Comparison of ENCODE assay signal across 17 cellular contexts in the genomic region with DNA sequence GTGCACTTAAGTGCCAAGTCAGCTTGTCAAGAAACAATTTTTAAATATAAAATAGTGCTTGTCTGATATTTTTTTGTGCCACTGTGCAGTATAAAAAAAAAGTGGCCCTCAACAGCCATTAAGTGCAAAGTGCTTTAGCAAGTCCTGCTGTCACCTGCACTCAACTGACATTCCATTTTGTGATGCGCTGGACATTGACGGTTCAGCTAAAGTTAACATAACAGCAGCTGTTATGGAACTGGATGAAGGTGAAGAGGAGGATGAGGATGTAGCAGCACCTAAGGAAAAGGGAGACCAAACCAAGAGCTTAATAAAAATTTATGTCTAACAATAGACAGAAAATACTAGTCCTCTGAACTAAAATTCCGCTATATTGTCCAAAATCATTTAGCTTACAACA. TPM values are rescaled to one million over a fixed set of nuclear protein-coding genes. Genes with fewer than 3 reads are reported as not detected.
DNase-seq lines count a peak whose midpoint lies in the region; TF ChIP-seq lines count a peak whose summit lies in the region.
"Had no signal": no experiment of that assay in that cellular context is flagged by ENCODE, and none has a peak within 500 bp of the region (broad histone marks: within the 10 kb centered on the region; RNA-seq: fewer than 3 reads in every experiment).

No MANE protein-coding gene starts in this region.

- H3K27me3 ChIP-seq in CD4-positive, alpha-beta memory T cell (ENCODE audit: insufficient read depth, low read length), result no peaks in the 10 kb centered on the region
- H3K27me3 ChIP-seq in neural progenitor cell (no peaks in the 10 kb centered on the region), brain microvascular endothelial cell (replicated peaks) (no peaks in the 10 kb centered on the region)
- H3K27me3 ChIP-seq: BE2C had no signal

- H3K79me2 ChIP-seq in neural progenitor cell (ENCODE audit: low read depth), result no peaks in the 10 kb centered on the region

- H3K36me3 ChIP-seq in CD4-positive, alpha-beta memory T cell (ENCODE audit: insufficient read depth, low read length), result peaks cover 20% of the 10 kb centered on the region
- H3K36me3 ChIP-seq in HEK293 (ENCODE audit: control insufficient read depth in 2 of 2, insufficient read depth in 1 of 2, low read length in 2 of 2), result peaks cover 43 to 49% of the 10 kb centered on the region in 2 experiments
- peaks cover 28% of the 10 kb centered on the region for H3K36me3 ChIP-seq in neural progenitor cell
- peaks cover 23% of the 10 kb centered on the region for H3K36me3 ChIP-seq in brain microvascular endothelial cell (replicated peaks)

- peak overlapping the region; percentile 54 for H3K27ac Mint-ChIP-seq in activated naive CD8-positive, alpha-beta T cell
- H3K27ac Mint-ChIP-seq in activated naive CD8-positive, alpha-beta T cell treated with anti-CD3 and anti-CD28 coated beads for 36 hours, result no peak overlapping the region
- H3K27ac Mint-ChIP-seq in CD4-positive, alpha-beta memory T cell, result peak overlapping the region in 5 of 7 donors; percentile 22 to 75 (median 46)
- peak overlapping the region; percentile 37 for H3K27ac Mint-ChIP-seq in neural progenitor cell
- no peak overlapping the region for H3K27ac Mint-ChIP-seq in CD14-positive monocyte
- H3K27ac Mint-ChIP-seq: CD4-positive, alpha-beta T cell had no signal

- CTCF ChIA-PET in CD4-positive, alpha-beta memory T cell (lab: Charles Lee; ENCODE audit: partially characterized antibody), result interaction anchor here (2.1 kb wide), 1 partner anchor 249 kb away, joined by 7 read pairs; no protein-coding TSS in a partner anchor
- CTCF ChIA-PET in HEK293 (lab: Yijun Ruan, JAX), result interaction anchor here (0.6 kb wide), 1 partner anchor 67 kb away, joined by 4 read pairs; no protein-coding TSS in a partner anchor

- no peaks in the 10 kb centered on the region for H4K20me1 ChIP-seq in neural progenitor cell (ENCODE audit: low read depth)

- intact Hi-C loops in CD4-positive, alpha-beta memory T cell (cut with micrococcal nuclease), result no loop called here
- intact Hi-C loops in CD14-positive monocyte (cut with micrococcal nuclease), result no loop called here

- H3K4me1 ChIP-seq in CD4-positive, alpha-beta memory T cell (ENCODE audit: insufficient read depth, low read length), result no peaks in the 10 kb centered on the region
- no peaks in the 10 kb centered on the region for H3K4me1 ChIP-seq in HEK293 (ENCODE audit: control insufficient read depth, insufficient read depth, low read length)
- H3K4me1 ChIP-seq in neural progenitor cell, result no peaks in the 10 kb centered on the region
- H3K4me1 ChIP-seq: BE2C had no signal

- no peaks in the 10 kb centered on the region for H3K9me3 Mint-ChIP-seq in activated naive CD8-positive, alpha-beta T cell (ENCODE audit: low read depth)
- peaks cover 3% of the 10 kb centered on the region for H3K9me3 Mint-ChIP-seq in activated naive CD8-positive, alpha-beta T cell treated with anti-CD3 and anti-CD28 coated beads for 36 hours
- H3K9me3 Mint-ChIP-seq in CD4-positive, alpha-beta memory T cell, result peaks cover 0 to 2% (median 0%) of the 10 kb centered on the region in 8 donors
- H3K9me3 Mint-ChIP-seq in neural progenitor cell (no peaks in the 10 kb centered on the region), CD14-positive monocyte (peaks cover 0 to 3% (median 0%) of the 10 kb centered on the region in 7 donors)
- H3K9me3 Mint-ChIP-seq: CD4-positive, alpha-beta T cell had no signal

- no peaks in the 10 kb centered on the region for H3K4me1 Mint-ChIP-seq in activated naive CD8-positive, alpha-beta T cell (ENCODE audit: low read depth)
- no peaks in the 10 kb centered on the region for H3K4me1 Mint-ChIP-seq in activated naive CD8-positive, alpha-beta T cell treated with anti-CD3 and anti-CD28 coated beads for 36 hours
- peaks cover 0 to 1% (median 0%) of the 10 kb centered on the region in 4 donors for H3K4me1 Mint-ChIP-seq in CD4-positive, alpha-beta memory T cell
- H3K4me1 Mint-ChIP-seq in neural progenitor cell (no peaks in the 10 kb centered on the region), CD14-positive monocyte (no peaks in the 10 kb centered on the region)

- no peak overlapping the region for H3K9ac ChIP-seq in neural progenitor cell
- H3K9ac ChIP-seq: GM23248 had no signal

- H3K27ac ChIP-seq in CD4-positive, alpha-beta memory T cell (ENCODE audit: low read depth, low read length), result no peak overlapping the region
- H3K27ac ChIP-seq in HEK293 (ENCODE audit: extremely low read depth, low read depth, low read length) (no peak overlapping the region), neural progenitor cell (no peak overlapping the region), brain microvascular endothelial cell (no peak overlapping the region)
- H3K27ac ChIP-seq: GM23248, HL-60 had no signal

- in situ Hi-C loops in brain microvascular endothelial cell (cut with HindIII; ENCODE audit: low pct_ligation_motif_present, low sequenced_read_pairs), result no loop called here

- H2AFZ ChIP-seq in neural progenitor cell (replicated peaks), result no peak overlapping the region
- H2AFZ ChIP-seq: GM23248 had no signal

- H3K4me3 ChIP-seq in CD4-positive, alpha-beta memory T cell (ENCODE audit: low read length in 2 of 2), result no peak overlapping the region
- H3K4me3 ChIP-seq in HEK293 (ENCODE audit: low read depth, low read length), result no peak overlapping the region
- H3K4me3 ChIP-seq in neural progenitor cell, result no peak overlapping the region
- H3K4me3 ChIP-seq in brain microvascular endothelial cell (ENCODE audit: low read depth, low read length), result no peak overlapping the region
- H3K4me3 ChIP-seq: GM23248, HAP-1 had no signal

- peaks cover 2% of the 10 kb centered on the region for H3K36me3 Mint-ChIP-seq in activated naive CD8-positive, alpha-beta T cell
- H3K36me3 Mint-ChIP-seq in activated naive CD8-positive, alpha-beta T cell treated with anti-CD3 and anti-CD28 coated beads for 36 hours, result peaks cover 15% of the 10 kb centered on the region
- peaks cover 22 to 35% of the 10 kb centered on the region in 2 donors for H3K36me3 Mint-ChIP-seq in CD4-positive, alpha-beta memory T cell
- H3K36me3 Mint-ChIP-seq in neural progenitor cell (peaks cover 15% of the 10 kb centered on the region), CD14-positive monocyte (peaks cover 41 to 63% of the 10 kb centered on the region in 2 donors)

- POLR2A ChIA-PET in CD4-positive, alpha-beta memory T cell (lab: Charles Lee; ENCODE audit: partially characterized antibody), result interaction anchor here (0.7 kb wide), 1 partner anchor 66 kb away, joined by 3 read pairs; no protein-coding TSS in a partner anchor
- POLR2A ChIA-PET in HEK293 (lab: Yijun Ruan, JAX), result no interaction called here

- TF ChIP-seq CTCF in HEK293 (tag by site-specific recombination; IDR thresholded peaks at IDR 0.05) (no peak), neural progenitor cell (IDR thresholded peaks at IDR 0.05) (no peak), brain microvascular endothelial cell (IDR thresholded peaks at IDR 0.05; ENCODE audit: low read depth, low read length, missing control alignments) (no peak), CD14-positive monocyte (IDR thresholded peaks at IDR 0.05) (no peak)

- no peak overlapping the region for H3K4me2 ChIP-seq in neural progenitor cell

- no peaks in the 10 kb centered on the region for H3K9me3 ChIP-seq in CD4-positive, alpha-beta memory T cell (ENCODE audit: control insufficient read depth in 1 of 2, low read length in 2 of 2)
- H3K9me3 ChIP-seq in HEK293 (ENCODE audit: control insufficient read depth, insufficient read depth, low read depth, low read length) (no peaks in the 10 kb centered on the region), neural progenitor cell (ENCODE audit: low read depth) (no peaks in the 10 kb centered on the region)
- H3K9me3 ChIP-seq: BE2C, HAP-1 had no signal

- peaks cover 42% of the 10 kb centered on the region for H3F3A ChIP-seq in neural progenitor cell (ENCODE audit: low read depth)

- H3K4me3 Mint-ChIP-seq in activated naive CD8-positive, alpha-beta T cell, result no peak overlapping the region
- no peak overlapping the region for H3K4me3 Mint-ChIP-seq in activated naive CD8-positive, alpha-beta T cell treated with anti-CD3 and anti-CD28 coated beads for 36 hours
- no peak overlapping the region for H3K4me3 Mint-ChIP-seq in CD4-positive, alpha-beta memory T cell
- H3K4me3 Mint-ChIP-seq in neural progenitor cell (no peak overlapping the region), CD14-positive monocyte (no peak overlapping the region)
- H3K4me3 Mint-ChIP-seq: CD4-positive, alpha-beta T cell had no signal

- DNase-seq in activated naive CD8-positive, alpha-beta T cell treated with anti-CD3 and anti-CD28 coated beads for 36 hours, result no peak
- no peak for DNase-seq in CD4-positive, alpha-beta memory T cell
- DNase-seq in neural progenitor cell (ENCODE audit: low spot score) (no peak), brain microvascular endothelial cell (no peak), CD14-positive monocyte (ENCODE audit: low spot score) (no peak)
- DNase-seq: ACHN; BE2C; C1 segment of cervical spinal cord; CD4-positive, alpha-beta T cell; DMS153; DMS79; GDM1; GM23248 had no signal

- no peaks in the 10 kb centered on the region for H3K27me3 Mint-ChIP-seq in activated naive CD8-positive, alpha-beta T cell
- no peaks in the 10 kb centered on the region for H3K27me3 Mint-ChIP-seq in activated naive CD8-positive, alpha-beta T cell treated with anti-CD3 and anti-CD28 coated beads for 36 hours
- no peaks in the 10 kb centered on the region for H3K27me3 Mint-ChIP-seq in CD4-positive, alpha-beta memory T cell
- H3K27me3 Mint-ChIP-seq in neural progenitor cell (ENCODE audit: insufficient read depth, low read depth) (peaks cover 3% of the 10 kb centered on the region), CD14-positive monocyte (ENCODE audit: low read depth in 3 of 3) (no peaks in the 10 kb centered on the region)
- H3K27me3 Mint-ChIP-seq: CD4-positive, alpha-beta T cell had no signal

RNA-seq across cellular contexts. Expression of a gene that starts 7.3 kb away (rescaled TPM):
- 100 to 1,000 TPM; 143 to 156 TPM for total RNA-seq in activated naive CD8-positive, alpha-beta T cell treated with anti-CD3 and anti-CD28 coated beads for 36 hours
- total RNA-seq in CD4-positive, alpha-beta memory T cell, result 100 to 1,000 TPM; 120 TPM
- polyA plus RNA-seq in CD4-positive, alpha-beta memory T cell, result 10 to 100 TPM; 55.2 to 79.8 TPM
- 90.4 and 107 TPM in 2 replicates for total RNA-seq in neural progenitor cell (ENCODE audit: low replicate concordance)
- 10 to 100 TPM; 20.5 to 25.7 TPM for polyA plus RNA-seq in CD14-positive monocyte

RNA-seq across cellular contexts. Expression of a gene that starts 39.7 kb away (rescaled TPM):
- 100 to 1,000 TPM; 131 to 150 TPM for total RNA-seq in activated naive CD8-positive, alpha-beta T cell treated with anti-CD3 and anti-CD28 coated beads for 36 hours
- total RNA-seq in CD4-positive, alpha-beta memory T cell, result 100 to 1,000 TPM; 102 to 108 TPM
- 10 to 100 TPM; 64.4 to 70.6 TPM for polyA plus RNA-seq in CD4-positive, alpha-beta memory T cell
- total RNA-seq in neural progenitor cell (ENCODE audit: low replicate concordance), result 154 and 212 TPM in 2 replicates
- 10 to 100 TPM; 31.5 to 34.8 TPM for polyA plus RNA-seq in CD14-positive monocyte

Comparison
In these comparisons a context has a peak if more than half of its experiments do, and no peak if none do; other contexts are left out.
1. H3K27ac Mint-ChIP-seq: peak in activated naive CD8-positive, alpha-beta T cell (single experiment), CD4-positive, alpha-beta memory T cell (5 of 7) and neural progenitor cell (single experiment); none in activated naive CD8-positive, alpha-beta T cell treated with anti-CD3 and anti-CD28 coated beads for 36 hours (single experiment) and CD14-positive monocyte (0 of 7).